Comparison of ENCODE assay signal across 14 cellular contexts in the genomic region with DNA sequence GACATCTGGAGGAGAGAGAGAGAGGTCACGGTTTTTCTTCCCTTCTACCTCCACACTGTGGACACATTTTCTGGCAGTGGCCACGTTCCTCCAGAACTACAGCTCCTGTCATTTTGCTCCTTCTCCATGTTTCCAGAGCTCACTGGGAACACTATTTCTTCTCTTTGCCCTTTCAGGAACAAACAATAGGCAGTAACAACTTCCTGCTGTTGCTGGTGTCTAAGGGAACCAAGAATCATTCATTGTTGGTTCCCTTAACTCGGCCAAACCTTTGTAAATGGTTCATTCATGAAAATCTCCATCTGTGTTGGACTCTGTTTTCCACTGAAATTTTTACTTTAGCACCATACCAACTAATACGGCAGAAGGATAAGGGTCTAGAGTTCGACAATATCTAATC.
DNase-seq lines count a peak whose midpoint lies in the region; ATAC-seq lines count a peak whose summit lies in the region.
"Had no signal": no experiment of that assay in that cellular context is flagged by ENCODE, and none has a peak within 500 bp of the region (broad histone marks: within the 10 kb centered on the region; RNA-seq: fewer than 3 reads in every experiment).

No MANE protein-coding gene starts in this region.

- ATAC-seq in GM19324 (IDR thresholded peaks at IDR 0.05; ENCODE audit: low FRiP score, unreplicated experiment) (no peak), T-cell (replicated peaks in 1 of 4) (no peak)
- ATAC-seq: HepG2 had no signal

- CTCF ChIA-PET in T-cell (lab: Charles Lee) = no interaction called here

- H3K4me3 Mint-ChIP-seq in T-cell = no peak overlapping the region
- H3K4me3 Mint-ChIP-seq: CD4-positive, CD25-positive, alpha-beta regulatory T cell had no signal

- H3K27ac Mint-ChIP-seq in T-cell = no peak overlapping the region
- H3K27ac Mint-ChIP-seq: CD4-positive, CD25-positive, alpha-beta regulatory T cell had no signal

- H3K27me3 Mint-ChIP-seq in T-cell = peaks cover 2 to 9% of the 10 kb centered on the region in 2 donors
- H3K27me3 Mint-ChIP-seq: CD4-positive, CD25-positive, alpha-beta regulatory T cell had no signal

- no peaks in the 10 kb centered on the region for H3K36me3 Mint-ChIP-seq in T-cell
- H3K36me3 Mint-ChIP-seq: CD4-positive, CD25-positive, alpha-beta regulatory T cell had no signal

- peak; percentile 5 for DNase-seq in Ammon's horn (ENCODE audit: low spot score)
- DNase-seq in SK-MEL-5 (ENCODE audit: low read depth, low spot score) = peak; percentile 11
- peak; percentile 48 for DNase-seq in globus pallidus (ENCODE audit: low spot score)
- peak; percentile 89 for DNase-seq in pons (ENCODE audit: low spot score)
- DNase-seq in NCI-H526 (lab: John Stamatoyannopoulos, UW) = no peak
- DNase-seq in T-cell = no peak
- DNase-seq: 8988T; AML-193; Calu3; CD4-positive, CD25-positive, alpha-beta regulatory T cell; DMS 273 treated with DMSO at 0.1 percent for 48 hours; GOT3 had no signal

- in situ Hi-C loops in SK-MEL-5 (cut with HindIII; ENCODE audit: low pct_unique_long_range_greater_than_20kb, low sequenced_read_pairs) = no loop called here

- H3K4me1 Mint-ChIP-seq in T-cell = no peaks in the 10 kb centered on the region
- H3K4me1 Mint-ChIP-seq: CD4-positive, CD25-positive, alpha-beta regulatory T cell had no signal

- peaks cover 0 to 3% (median 0%) of the 10 kb centered on the region in 3 donors for H3K9me3 Mint-ChIP-seq in T-cell

- POLR2A ChIA-PET in T-cell (lab: Charles Lee) = no interaction called here

Comparison
In these comparisons a context has a peak if more than half of its experiments do, and no peak if none do; other contexts are left out.
1. DNase-seq: peak in Ammon's horn (single experiment), SK-MEL-5 (single experiment), globus pallidus (single experiment) and pons (single experiment); none in NCI-H526 (0 of 2) and T-cell (0 of 34).